In genomic region chr7:108268200-108268820, GRCh38 we compare ENCODE assay signal across 26 cellular contexts.
"Had no signal": no experiment of that assay in that cellular context is flagged by ENCODE, and none has a peak within 500 bp of the region (broad histone marks: within the 10 kb centered on the region; RNA-seq: fewer than 3 reads in every experiment).

No MANE protein-coding gene starts in this region.

- H3K9me3 ChIP-seq: lower lobe of right lung, mucosa of descending colon, right lobe of liver, tibial artery had no signal

- H3K27me3 Mint-ChIP-seq: activated naive CD8-positive, alpha-beta T cell treated with anti-CD3 and anti-CD28 coated beads, Interleukin-2, amount 50 U/mL, for 24 hours; central memory CD8-positive, alpha-beta T cell; stimulated activated naive CD8-positive, alpha-beta T cell treated with anti-CD3 and anti-CD28 coated beads, Interleukin-15, amount 100 ng/mL, for 72 hours had no signal

- H3K36me3 Mint-ChIP-seq: stimulated activated effector memory CD8-positive, alpha-beta T cell treated with anti-CD3 and anti-CD28 coated beads, Interleukin-12 subunit alpha, Interleukin-12 subunit beta, amount 100 ng/mL, for 72 hours had no signal

- H3K27ac Mint-ChIP-seq: activated CD4-positive, alpha-beta memory T cell treated with anti-CD3 and anti-CD28 coated beads, Interleukin-2, amount 10 ng/mL, durations not matched to agents 7 days and 5 days; activated naive CD8-positive, alpha-beta T cell treated with anti-CD3 and anti-CD28 coated beads, Interleukin-2, amount 50 U/mL, for 24 hours; activated T-cell treated with anti-CD3 and anti-CD28 coated beads, Interleukin-2, amount 50 U/mL, for 72 hours; nephron progenitor cell; stimulated activated effector memory CD8-positive, alpha-beta T cell treated with anti-CD3 and anti-CD28 coated beads, Interleukin-12 subunit alpha, Interleukin-12 subunit beta, amount 100 ng/mL, for 72 hours; stimulated activated naive CD8-positive, alpha-beta T cell treated with anti-CD3 and anti-CD28 coated beads, Interleukin-15, amount 100 ng/mL, for 72 hours; T-helper 1 cell treated with Interleukin-12 subunit alpha and Interleukin-12 subunit beta and Interleukin-4 antibody, amounts not matched to agents 30 μg/mL and 1 μg/mL, for 36 hours had no signal

- DNase-seq: activated CD4-positive, alpha-beta memory T cell treated with anti-CD3 and anti-CD28 coated beads, Interleukin-2, amount 10 ng/mL, durations not matched to agents 7 days and 5 days; activated CD4-positive, alpha-beta T cell treated with anti-CD3 and anti-CD28 coated beads for 48 hours; activated effector memory CD4-positive, alpha-beta T cell treated with anti-CD3 and anti-CD28 coated beads, Interleukin-2, amount 50 U/mL, for 16 hours; activated naive CD4-positive, alpha-beta T cell treated with anti-CD3 and anti-CD28 coated beads, Interleukin-2, amount 50 U/mL, for 16 hours; activated naive CD8-positive, alpha-beta T cell treated with anti-CD3 and anti-CD28 coated beads, Interleukin-2, amount 50 U/mL, for 24 hours; activated T-cell treated with anti-CD3 and anti-CD28 coated beads, Interleukin-2, amount 50 U/mL, for 72 hours; brain microvascular endothelial cell; effector memory CD4-positive, alpha-beta T cell; head of caudate nucleus; islet precursor cell; lower lobe of right lung; mesendoderm; mucosa of descending colon; nephron progenitor cell; nucleus accumbens; right lobe of liver; small intestine; stimulated activated CD4-positive, alpha-beta T cell treated with anti-CD3 and anti-CD28 coated beads, Interleukin-2, amount 100 ng/mL, for 24 hours; stimulated activated naive CD8-positive, alpha-beta T cell treated with anti-CD3 and anti-CD28 coated beads, Interleukin-15, amount 100 ng/mL, for 72 hours; T1000; tibial artery had no signal

- H3K4me3 ChIP-seq: lower lobe of right lung, mucosa of descending colon, right lobe of liver, tibial artery had no signal

- H3K27ac ChIP-seq: brain microvascular endothelial cell, lower lobe of right lung, right lobe of liver, tibial artery had no signal

- ATAC-seq: activated naive CD8-positive, alpha-beta T cell treated with anti-CD3 and anti-CD28 coated beads, Interleukin-2, amount 50 U/mL, for 24 hours; activated T-cell treated with anti-CD3 and anti-CD28 coated beads, Interleukin-2, amount 50 U/mL, for 72 hours; esophagus mucosa; left lobe of liver; lower lobe of right lung; mucosa of descending colon; right lobe of liver; stimulated activated effector memory CD8-positive, alpha-beta T cell treated with anti-CD3 and anti-CD28 coated beads, Interleukin-12 subunit alpha, Interleukin-12 subunit beta, amount 100 ng/mL, for 72 hours; stimulated activated naive CD8-positive, alpha-beta T cell treated with anti-CD3 and anti-CD28 coated beads, Interleukin-15, amount 100 ng/mL, for 72 hours had no signal

- H3K4me1 ChIP-seq: lower lobe of right lung, right lobe of liver, tibial artery had no signal

- H3K4me3 Mint-ChIP-seq: activated CD4-positive, alpha-beta memory T cell treated with anti-CD3 and anti-CD28 coated beads, Interleukin-2, amount 10 ng/mL, durations not matched to agents 7 days and 5 days; activated naive CD8-positive, alpha-beta T cell treated with anti-CD3 and anti-CD28 coated beads, Interleukin-2, amount 50 U/mL, for 24 hours; activated T-cell treated with anti-CD3 and anti-CD28 coated beads, Interleukin-2, amount 50 U/mL, for 72 hours; central memory CD8-positive, alpha-beta T cell; nephron progenitor cell; stimulated activated effector memory CD8-positive, alpha-beta T cell treated with anti-CD3 and anti-CD28 coated beads, Interleukin-12 subunit alpha, Interleukin-12 subunit beta, amount 100 ng/mL, for 72 hours; stimulated activated naive CD8-positive, alpha-beta T cell treated with anti-CD3 and anti-CD28 coated beads, Interleukin-15, amount 100 ng/mL, for 72 hours; T-helper 1 cell treated with Interleukin-12 subunit alpha and Interleukin-12 subunit beta and Interleukin-4 antibody, amounts not matched to agents 30 μg/mL and 1 μg/mL, for 36 hours had no signal

- H3K36me3 ChIP-seq: brain microvascular endothelial cell, lower lobe of right lung, right lobe of liver, tibial artery had no signal

- H3K27me3 ChIP-seq: brain microvascular endothelial cell, right lobe of liver, tibial artery had no signal

- H3K4me1 Mint-ChIP-seq: activated CD4-positive, alpha-beta memory T cell treated with anti-CD3 and anti-CD28 coated beads, Interleukin-2, amount 10 ng/mL, durations not matched to agents 7 days and 5 days; central memory CD8-positive, alpha-beta T cell; nephron progenitor cell; stimulated activated effector memory CD8-positive, alpha-beta T cell treated with anti-CD3 and anti-CD28 coated beads, Interleukin-12 subunit alpha, Interleukin-12 subunit beta, amount 100 ng/mL, for 72 hours had no signal

- H3K9me3 Mint-ChIP-seq: activated CD4-positive, alpha-beta memory T cell treated with anti-CD3 and anti-CD28 coated beads, Interleukin-2, amount 10 ng/mL, durations not matched to agents 7 days and 5 days; activated naive CD8-positive, alpha-beta T cell treated with anti-CD3 and anti-CD28 coated beads, Interleukin-2, amount 50 U/mL, for 24 hours; activated T-cell treated with anti-CD3 and anti-CD28 coated beads, Interleukin-2, amount 50 U/mL, for 72 hours; central memory CD8-positive, alpha-beta T cell; nephron progenitor cell; stimulated activated effector memory CD8-positive, alpha-beta T cell treated with anti-CD3 and anti-CD28 coated beads, Interleukin-12 subunit alpha, Interleukin-12 subunit beta, amount 100 ng/mL, for 72 hours; stimulated activated naive CD8-positive, alpha-beta T cell treated with anti-CD3 and anti-CD28 coated beads, Interleukin-15, amount 100 ng/mL, for 72 hours; T-helper 1 cell treated with Interleukin-12 subunit alpha and Interleukin-12 subunit beta and Interleukin-4 antibody, amounts not matched to agents 30 μg/mL and 1 μg/mL, for 36 hours had no signal
